In the genomic region with DNA sequence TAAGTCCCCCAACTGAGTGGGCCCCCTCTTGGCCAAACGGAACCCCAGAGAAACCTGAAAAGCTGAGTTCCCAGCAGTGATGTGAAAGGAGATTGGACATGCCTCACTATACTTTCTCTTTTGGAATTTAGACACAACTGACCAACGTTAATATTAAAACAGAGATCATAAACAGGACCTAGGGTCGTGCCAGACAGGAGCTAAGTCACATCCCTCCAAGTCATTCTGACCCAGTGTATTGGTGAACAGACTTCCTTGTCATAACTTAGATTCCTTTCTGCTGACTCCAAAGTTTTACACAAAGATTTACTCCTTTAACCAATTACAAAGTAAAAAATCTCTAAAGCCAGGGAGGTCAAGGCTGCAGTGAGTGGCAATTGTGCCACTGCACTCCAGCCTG, we compare ENCODE assay signal across 12 cellular contexts. TPM values are rescaled to one million over a fixed set of nuclear protein-coding genes. Genes with fewer than 3 reads are reported as not detected.
DNase-seq lines count a peak whose midpoint lies in the region; ATAC-seq, FAIRE-seq and TF ChIP-seq lines count a peak whose summit lies in the region.
"Had no signal": no experiment of that assay in that cellular context is flagged by ENCODE, and none has a peak within 500 bp of the region (broad histone marks: within the 10 kb centered on the region; RNA-seq: fewer than 3 reads in every experiment).

No MANE protein-coding gene starts in this region.

- no peak for TF ChIP-seq CTCF in fibroblast of mammary gland (conservative IDR thresholded peaks at IDR 0.05; ENCODE audit: control insufficient read depth, insufficient read depth, low read depth, low read length)

- H3K4me3 Mint-ChIP-seq in stimulated activated naive CD8-positive, alpha-beta T cell treated with anti-CD3 and anti-CD28 coated beads, Interleukin-15, Interleukin-2, amounts not matched to agents 100 ng/mL and 50 ng/mL, for 24 hours: peak overlapping the region; percentile 55
- peak overlapping the region in 1 of 3 donors; percentile 14 for H3K4me3 Mint-ChIP-seq in T-cell

- no peak for DNase-seq in stimulated activated naive CD8-positive, alpha-beta T cell treated with anti-CD3 and anti-CD28 coated beads, Interleukin-15, Interleukin-2, amounts not matched to agents 100 U/mL and 50 U/mL, for 24 hours
- DNase-seq in T-cell (no peak), fibroblast of mammary gland (ENCODE audit: low read depth) (peak; percentile 39), urothelium cell line (ENCODE audit: low spot score) (peak; percentile 51), NCI-H1417 treated with DMSO at 0.1 percent for 48 hours (lab: John Stamatoyannopoulos, UW) (no peak), NCI-H774 (lab: John Stamatoyannopoulos, UW) (no peak)
- DNase-seq: DMS 273 treated with DMSO at 0.1 percent for 48 hours had no signal

- H3K9me3 Mint-ChIP-seq in stimulated activated naive CD8-positive, alpha-beta T cell treated with anti-CD3 and anti-CD28 coated beads, Interleukin-15, Interleukin-2, amounts not matched to agents 100 ng/mL and 50 ng/mL, for 24 hours: no peaks in the 10 kb centered on the region
- no peaks in the 10 kb centered on the region for H3K9me3 Mint-ChIP-seq in T-cell

- H3K27me3 Mint-ChIP-seq in stimulated activated naive CD8-positive, alpha-beta T cell treated with anti-CD3 and anti-CD28 coated beads, Interleukin-15, Interleukin-2, amounts not matched to agents 100 ng/mL and 50 ng/mL, for 24 hours: no peaks in the 10 kb centered on the region
- H3K27me3 Mint-ChIP-seq in T-cell: no peaks in the 10 kb centered on the region

- H3K4me3 ChIP-seq in fibroblast of mammary gland (ENCODE audit: control insufficient read depth, low read depth, low read length): no peak overlapping the region
- H3K4me3 ChIP-seq: cardiac muscle cell, thoracic aorta had no signal

- ATAC-seq in stimulated activated naive CD8-positive, alpha-beta T cell treated with anti-CD3 and anti-CD28 coated beads, Interleukin-15, Interleukin-2, amounts not matched to agents 100 U/mL and 50 U/mL, for 24 hours: no peak
- ATAC-seq in T-cell (replicated peaks in 1 of 4) (no peak), GM21825 (IDR thresholded peaks at IDR 0.05; ENCODE audit: unreplicated experiment) (no peak)

- FAIRE-seq in urothelium cell line (lab: Jason Lieb, UNC): no peak
- FAIRE-seq: TTC549 had no signal

- H3K27ac Mint-ChIP-seq in stimulated activated naive CD8-positive, alpha-beta T cell treated with anti-CD3 and anti-CD28 coated beads, Interleukin-15, Interleukin-2, amounts not matched to agents 100 ng/mL and 50 ng/mL, for 24 hours: peak overlapping the region; percentile 53
- peak overlapping the region; percentile 86 to 90 for H3K27ac Mint-ChIP-seq in T-cell

- POLR2A ChIA-PET in T-cell (lab: Charles Lee): interaction anchor here in 1 of 2 donors (0.6 kb wide), 1 partner anchor 14 kb away, joined by 4 read pairs; no protein-coding TSS in a partner anchor

- peaks cover 71% of the 10 kb centered on the region for H3K36me3 Mint-ChIP-seq in stimulated activated naive CD8-positive, alpha-beta T cell treated with anti-CD3 and anti-CD28 coated beads, Interleukin-15, Interleukin-2, amounts not matched to agents 100 ng/mL and 50 ng/mL, for 24 hours (ENCODE audit: low read depth)
- peaks cover 79% of the 10 kb centered on the region for H3K36me3 Mint-ChIP-seq in T-cell

- CTCF ChIA-PET in T-cell (lab: Charles Lee): no interaction called here

- H3K4me1 Mint-ChIP-seq in stimulated activated naive CD8-positive, alpha-beta T cell treated with anti-CD3 and anti-CD28 coated beads, Interleukin-15, Interleukin-2, amounts not matched to agents 100 ng/mL and 50 ng/mL, for 24 hours (ENCODE audit: low read depth): peaks cover 63% of the 10 kb centered on the region
- H3K4me1 Mint-ChIP-seq in T-cell: peaks cover 58 to 83% (median 82%) of the 10 kb centered on the region in 3 donors

RNA-seq across cellular contexts. Expression of gene UXS1, which starts 46.9 kb away (rescaled TPM):
- 100 to 1,000 TPM in 4 of 5 donors, 10 to 100 TPM in 1; 90.8 to 167 (median 145) TPM for total RNA-seq in T-cell

Comparison
In these comparisons a context has a peak if more than half of its experiments do, and no peak if none do; other contexts are left out.
1. DNase-seq: peak in fibroblast of mammary gland (single experiment) and urothelium cell line (single experiment); none in stimulated activated naive CD8-positive, alpha-beta T cell treated with anti-CD3 and anti-CD28 coated beads, Interleukin-15, Interleukin-2, amounts not matched to agents 100 U/mL and 50 U/mL, for 24 hours (single experiment), T-cell (0 of 34), NCI-H1417 treated with DMSO at 0.1 percent for 48 hours (single experiment) and NCI-H774 (single experiment).